15 cellular contexts compared by ENCODE assay signal in genomic region chr6:1395496-1395895, GRCh38. TPM values are rescaled to one million over a fixed set of nuclear protein-coding genes. Genes with fewer than 3 reads are reported as not detected.
A peak's percentile ranks its signal among the peaks of the same experiment; 100 is the strongest.
DNase-seq lines count a peak whose midpoint lies in the region; ATAC-seq and TF ChIP-seq lines count a peak whose summit lies in the region.
"Had no signal": no experiment of that assay in that cellular context is flagged by ENCODE, and none has a peak within 500 bp of the region (broad histone marks: within the 10 kb centered on the region; RNA-seq: fewer than 3 reads in every experiment).

No MANE protein-coding gene starts in this region.

- H2BK5ac ChIP-seq in mesenchymal stem cell (ENCODE audit: low read depth, low read length, poor library complexity, severe bottlenecking): no peak overlapping the region

- no peak for ATAC-seq in upper lobe of right lung
- no peak for ATAC-seq in HG02623 (IDR thresholded peaks at IDR 0.05; ENCODE audit: unreplicated experiment)
- ATAC-seq: HCT116, PC-3 had no signal

- no peak overlapping the region for H4K91ac ChIP-seq in mesenchymal stem cell (ENCODE audit: low read length)

- no peak overlapping the region for H2AK5ac ChIP-seq in mesenchymal stem cell (ENCODE audit: low read length, severe bottlenecking)

- H4K8ac ChIP-seq in mesenchymal stem cell (ENCODE audit: low read length): no peak overlapping the region

- H3K27ac ChIP-seq in SJSA1 (peak overlapping the region; percentile 67), fibroblast of lung (ENCODE audit: insufficient read depth, low read length) (peak overlapping the region; percentile 72), muscle layer of duodenum (ENCODE audit: low read length) (peak overlapping the region; percentile 58), upper lobe of right lung (peak overlapping the region; percentile 76), mesenchymal stem cell (ENCODE audit: low read length, poor library complexity, severe bottlenecking) (no peak overlapping the region)
- H3K27ac ChIP-seq: BLaER1 had no signal

- H3K79me1 ChIP-seq in mesenchymal stem cell (replicated peaks; ENCODE audit: low read length, poor library complexity, severe bottlenecking): no peaks in the 10 kb centered on the region

- no peak overlapping the region for H3K18ac ChIP-seq in mesenchymal stem cell (ENCODE audit: low read depth in 1 of 2, low read length in 2 of 2)

- H3K36me3 ChIP-seq in SJSA1: peaks cover 86% of the 10 kb centered on the region
- peaks cover 12% of the 10 kb centered on the region for H3K36me3 ChIP-seq in fibroblast of lung (ENCODE audit: control insufficient read depth, insufficient read depth, low read length)
- no peaks in the 10 kb centered on the region for H3K36me3 ChIP-seq in muscle layer of duodenum (ENCODE audit: control insufficient read depth in 1 of 2, insufficient read depth in 2 of 2, low read length in 2 of 2)
- H3K36me3 ChIP-seq in upper lobe of right lung: no peaks in the 10 kb centered on the region
- peaks cover 0 to 22% of the 10 kb centered on the region in 2 experiments for H3K36me3 ChIP-seq in mesenchymal stem cell (ENCODE audit: control insufficient read depth in 1 of 2, insufficient read depth in 2 of 2, low read depth in 1 of 2, low read length in 2 of 2)
- H3K36me3 ChIP-seq: BLaER1 had no signal

- H2BK120ac ChIP-seq in mesenchymal stem cell (ENCODE audit: low read depth, low read length): no peak overlapping the region

- H3K4me3 ChIP-seq in SJSA1 (peak overlapping the region; percentile 83), fibroblast of lung (replicated peaks in 1 of 4; ENCODE audit: control extremely low read depth in 1 of 4, insufficient read depth in 1 of 4, low read depth in 3 of 4, low read length in 4 of 4) (peak overlapping the region; percentile 80 to 99 (median 98)), muscle layer of duodenum (ENCODE audit: low read depth in 1 of 2, low read length in 2 of 2) (peak overlapping the region in 1 of 2 donors; percentile 66), upper lobe of right lung (no peak overlapping the region), mesenchymal stem cell (ENCODE audit: insufficient read depth in 1 of 2, low read depth in 1 of 2, low read length in 2 of 2) (no peak overlapping the region)
- H3K4me3 ChIP-seq: BLaER1 had no signal

- TF ChIP-seq CTCF in fibroblast of lung (conservative IDR thresholded peaks at IDR 0.05 in 1 of 2, IDR thresholded peaks at IDR 0.05 in 1 of 2; ENCODE audit: low read depth in 1 of 2, low read length in 2 of 2) (peak in 1 of 2 donors; percentile 21), upper lobe of right lung (IDR thresholded peaks at IDR 0.05) (no peak)

- no peaks in the 10 kb centered on the region for H4K20me1 ChIP-seq in fibroblast of lung (ENCODE audit: control insufficient read depth, extremely low read depth, insufficient read depth, low read length)

- H2BK15ac ChIP-seq in mesenchymal stem cell (ENCODE audit: low read depth, poor library complexity, severe bottlenecking): no peak overlapping the region

- H3K9me3 ChIP-seq in SJSA1 (replicated peaks) (no peaks in the 10 kb centered on the region), fibroblast of lung (ENCODE audit: control insufficient read depth, insufficient read depth, low read depth, low read length) (no peaks in the 10 kb centered on the region), muscle layer of duodenum (ENCODE audit: control insufficient read depth in 1 of 2, low read length in 2 of 2) (no peaks in the 10 kb centered on the region), upper lobe of right lung (no peaks in the 10 kb centered on the region), mesenchymal stem cell (ENCODE audit: control insufficient read depth, low read length) (no peaks in the 10 kb centered on the region)
- H3K9me3 ChIP-seq: BLaER1 had no signal

- no peak overlapping the region for H2BK12ac ChIP-seq in mesenchymal stem cell (ENCODE audit: low read length in 2 of 2)

- no peak overlapping the region for H3K4ac ChIP-seq in mesenchymal stem cell (ENCODE audit: low read depth in 1 of 2, low read length in 2 of 2)

- WGBS in mesenchymal stem cell: no CpG with 5 or more reads among the region's 3 CpGs

- H3K4me1 ChIP-seq in SJSA1 (replicated peaks): peaks cover 43% of the 10 kb centered on the region
- peaks cover 11% of the 10 kb centered on the region for H3K4me1 ChIP-seq in fibroblast of lung (ENCODE audit: control insufficient read depth, extremely low read depth, insufficient read depth, low read length)
- peaks cover 0 to 23% of the 10 kb centered on the region in 2 donors for H3K4me1 ChIP-seq in muscle layer of duodenum (ENCODE audit: control insufficient read depth in 1 of 2, insufficient read depth in 2 of 2, low read length in 2 of 2)
- no peaks in the 10 kb centered on the region for H3K4me1 ChIP-seq in upper lobe of right lung
- H3K4me1 ChIP-seq in mesenchymal stem cell (ENCODE audit: control insufficient read depth, insufficient read depth, low read depth, low read length): peaks cover 18% of the 10 kb centered on the region

- peaks cover 68% of the 10 kb centered on the region for H3K79me2 ChIP-seq in fibroblast of lung (ENCODE audit: control insufficient read depth, insufficient read depth, low read length)

- DNase-seq in SJSA1 (ENCODE audit: low read depth in 1 of 2, low spot score in 2 of 2) (peak; percentile 69 to 70), fibroblast of lung (ENCODE audit: low read depth in 2 of 2) (peak in 1 of 2 donors; percentile 62), upper lobe of right lung (no peak), occipital lobe (lab: John Stamatoyannopoulos, UW) (no peak), mesenchymal stem cell (no peak)
- DNase-seq in activated CD4-positive, alpha-beta T cell treated with anti-CD3 and anti-CD28 coated beads for 48 hours: no peak
- DNase-seq: CD8-positive, alpha-beta memory T cell; NCI-H146; NCI-H345; NCI-H526 treated with DMSO at 0.1 percent for 48 hours; PC-3 had no signal

- H3K27me3 ChIP-seq in SJSA1 (replicated peaks) (no peaks in the 10 kb centered on the region), fibroblast of lung (ENCODE audit: control insufficient read depth, insufficient read depth, low read length) (no peaks in the 10 kb centered on the region), muscle layer of duodenum (ENCODE audit: low read depth, low read length) (peaks cover 53% of the 10 kb centered on the region), upper lobe of right lung (peaks cover 84% of the 10 kb centered on the region), mesenchymal stem cell (ENCODE audit: control insufficient read depth in 1 of 2, insufficient read depth in 1 of 2, low read length in 2 of 2) (peaks cover 3 to 86% of the 10 kb centered on the region in 2 experiments)

- intact Hi-C loops in upper lobe of right lung (cut with DNase I): no loop called here

- no peak overlapping the region for H3K23ac ChIP-seq in mesenchymal stem cell (ENCODE audit: low read length in 2 of 2)

- no peak overlapping the region for H3K14ac ChIP-seq in mesenchymal stem cell (ENCODE audit: low read length in 2 of 2)

- no peak overlapping the region for H2AFZ ChIP-seq in fibroblast of lung (ENCODE audit: low read length)
- H2AFZ ChIP-seq in mesenchymal stem cell (ENCODE audit: low read depth, low read length): no peak overlapping the region

- peak overlapping the region; percentile 89 for H3K4me2 ChIP-seq in fibroblast of lung (ENCODE audit: extremely low read depth, insufficient read depth, low read length)
- H3K4me2 ChIP-seq in mesenchymal stem cell (ENCODE audit: low read length, poor library complexity, severe bottlenecking): no peak overlapping the region
- H3K4me2 ChIP-seq: BLaER1 had no signal

- H3K9ac ChIP-seq in fibroblast of lung (ENCODE audit: insufficient read depth, low read length): no peak overlapping the region
- no peak overlapping the region for H3K9ac ChIP-seq in mesenchymal stem cell (ENCODE audit: low read length)
- H3K9ac ChIP-seq: BLaER1 had no signal

RNA-seq across cellular contexts. Expression of gene FOXF2, which starts 6.1 kb away (rescaled TPM):
- 48.2 and 51.6 TPM in 2 replicates for total RNA-seq in SJSA1 (2014; rRNA removed; shearing (Covaris generic))
- total RNA-seq in fibroblast of lung (29.3 and 32.9 TPM in 2 replicates), upper lobe of right lung (15.7 TPM), occipital lobe (1.2 TPM)
- polyA plus RNA-seq in fibroblast of lung: 42.5 and 51.7 TPM in 2 replicates
- polyA plus RNA-seq in fibroblast of lung (2012): 43.8 and 52.1 TPM in 2 replicates
- polyA minus RNA-seq in fibroblast of lung (ENCODE audit: low replicate concordance): 51.3 and 72.9 TPM in 2 replicates
- 0.50 TPM for polyA plus RNA-seq in mesenchymal stem cell (2013, experiment 1 of 2)
- 0.33 TPM for polyA plus RNA-seq in mesenchymal stem cell (2013, experiment 2 of 2)
- total RNA-seq: CD8-positive, alpha-beta memory T cell; PC-3 had no signal
- polyA plus RNA-seq: CD8-positive, alpha-beta memory T cell had no signal

Comparison
In these comparisons a context has a peak if more than half of its experiments do, and no peak if none do; other contexts are left out.
1. DNase-seq: peak in SJSA1 (2 of 2); none in upper lobe of right lung (single experiment), occipital lobe (single experiment), mesenchymal stem cell (single experiment) and activated CD4-positive, alpha-beta T cell treated with anti-CD3 and anti-CD28 coated beads for 48 hours (single experiment).
2. H3K4me3 ChIP-seq: peak in SJSA1 (single experiment) and fibroblast of lung (4 of 4); none in upper lobe of right lung (single experiment) and mesenchymal stem cell (0 of 2).